ENCODE assay signal across 10 cellular contexts in genomic region chr4:31089815-31090214, GRCh38.
DNase-seq lines count a peak whose midpoint lies in the region; ATAC-seq and TF ChIP-seq lines count a peak whose summit lies in the region.
"Had no signal": no experiment of that assay in that cellular context is flagged by ENCODE, and none has a peak within 500 bp of the region (broad histone marks: within the 10 kb centered on the region; RNA-seq: fewer than 3 reads in every experiment).

No MANE protein-coding gene starts in this region.

- TF ChIP-seq CTCF in vagina (IDR thresholded peaks at IDR 0.05): no peak

- H3K4me3 ChIP-seq in vagina: no peak overlapping the region

- no peaks in the 10 kb centered on the region for H3K9me3 ChIP-seq in vagina

- no peaks in the 10 kb centered on the region for H3K36me3 ChIP-seq in vagina

- no peak overlapping the region for H3K27ac ChIP-seq in vagina

- intact Hi-C loops in vagina (cut with DNase I): no loop called here

- ATAC-seq in GM21447 (IDR thresholded peaks at IDR 0.05; ENCODE audit: unreplicated experiment) (no peak), HG03039 (IDR thresholded peaks at IDR 0.05; ENCODE audit: unreplicated experiment) (no peak)

- no peak for TF ChIP-seq POLR2A in vagina (IDR thresholded peaks at IDR 0.05)

- peaks cover 7% of the 10 kb centered on the region for H3K4me1 ChIP-seq in vagina

- peak; percentile 27 for DNase-seq in HPDE6-E6E7 (ENCODE audit: extremely low spot score)
- peak; percentile 81 for DNase-seq in NCI-H2196 (lab: John Stamatoyannopoulos, UW; ENCODE audit: unreplicated experiment)
- DNase-seq in cerebellar cortex (ENCODE audit: low spot score): peak; percentile 50
- peak; percentile 46 for DNase-seq in non-pigmented ciliary epithelial cell (ENCODE audit: low read depth)
- no peak for DNase-seq in vagina (ENCODE audit: extremely low spot score in 2 of 2)
- no peak for DNase-seq in Kasumi-1 (lab: John Stamatoyannopoulos, UW)
- DNase-seq: EL; stimulated activated CD8-positive, alpha-beta memory T cell treated with anti-CD3 and anti-CD28 coated beads, Interleukin-4, amount 100 ng/mL, for 48 hours had no signal

- H3K27me3 ChIP-seq in vagina: no peaks in the 10 kb centered on the region

Comparison
In these comparisons a context has a peak if more than half of its experiments do, and no peak if none do; other contexts are left out.
1. DNase-seq: peak in HPDE6-E6E7 (single experiment), NCI-H2196 (single experiment), cerebellar cortex (single experiment) and non-pigmented ciliary epithelial cell (single experiment); none in vagina (0 of 2) and Kasumi-1 (0 of 2).